ENCODE assay signal across 15 cellular contexts in the genomic region with DNA sequence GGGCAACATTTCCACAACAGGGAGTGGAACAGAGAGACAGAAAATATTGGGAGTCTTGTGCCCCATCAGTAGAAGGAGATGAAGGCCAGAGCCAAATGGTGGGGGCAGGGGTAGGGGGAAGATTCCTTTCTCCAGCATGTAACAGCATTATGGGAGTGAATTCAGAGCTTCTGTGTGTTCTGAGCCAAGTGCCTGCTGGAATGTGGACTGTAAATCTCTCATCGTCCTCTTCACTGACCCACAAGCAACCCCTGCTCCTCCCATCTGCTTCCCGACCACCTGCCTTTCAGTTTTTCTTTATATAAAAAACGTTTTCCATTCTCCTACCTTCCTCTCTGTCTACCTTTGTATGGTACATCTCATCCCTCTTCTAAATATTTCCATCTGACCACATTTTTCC.
"Had no signal": no experiment of that assay in that cellular context is flagged by ENCODE, and none has a peak within 500 bp of the region (broad histone marks: within the 10 kb centered on the region; RNA-seq: fewer than 3 reads in every experiment).

No MANE protein-coding gene starts in this region.

- H3K4me3 ChIP-seq: coronary artery, SJCRH30, transverse colon had no signal

- H3K27ac ChIP-seq: coronary artery, SJCRH30, transverse colon had no signal

- ATAC-seq: natural killer cell treated with Interleukin-12 subunit alpha and Interleukin-12 subunit beta and Interleukin-15 and Interleukin-18, amount 100 ng/mL, for 72 hours; sciatic nerve had no signal

- H3K9me3 Mint-ChIP-seq: natural killer cell treated with Interleukin-12 subunit alpha and Interleukin-12 subunit beta and Interleukin-15 and Interleukin-18, amount 100 ng/mL, for 72 hours had no signal

- H3K27me3 ChIP-seq: SJCRH30, transverse colon had no signal

- H3K27ac Mint-ChIP-seq: activated naive CD8-positive, alpha-beta T cell had no signal

- H3K27me3 Mint-ChIP-seq: activated naive CD8-positive, alpha-beta T cell; natural killer cell treated with Interleukin-12 subunit alpha and Interleukin-12 subunit beta and Interleukin-15 and Interleukin-18, amount 100 ng/mL, for 72 hours had no signal

- DNase-seq: activated CD4-positive, alpha-beta T cell treated with anti-CD3 and anti-CD28 coated beads for 4 hours; activated CD8-positive, alpha-beta memory T cell treated with anti-CD3 and anti-CD28 coated beads for 24 hours; activated effector memory CD4-positive, alpha-beta T cell treated with anti-CD3 and anti-CD28 coated beads, Interleukin-2, amount 50 U/mL, for 16 hours; anterior cingulate cortex; effector memory CD4-positive, alpha-beta T cell; hypothalamus; left cardiac atrium; SJCRH30; stimulated activated naive CD4-positive, alpha-beta T cell; substantia nigra; transverse colon had no signal

- H3K36me3 ChIP-seq: SJCRH30, transverse colon had no signal

- H3K4me3 Mint-ChIP-seq: activated naive CD8-positive, alpha-beta T cell; natural killer cell treated with Interleukin-12 subunit alpha and Interleukin-12 subunit beta and Interleukin-15 and Interleukin-18, amount 100 ng/mL, for 72 hours had no signal

- H3K9me3 ChIP-seq: SJCRH30, transverse colon had no signal

- H3K36me3 Mint-ChIP-seq: natural killer cell treated with Interleukin-12 subunit alpha and Interleukin-12 subunit beta and Interleukin-15 and Interleukin-18, amount 100 ng/mL, for 72 hours had no signal

- H3K4me1 ChIP-seq: SJCRH30 had no signal
